ENCODE assay signal across 11 cellular contexts in genomic region chr2:218125626-218126080, GRCh38. TPM values are rescaled to one million over a fixed set of nuclear protein-coding genes. Genes with fewer than 3 reads are reported as not detected.
DNase-seq lines count a peak whose midpoint lies in the region; ATAC-seq lines count a peak whose summit lies in the region.
"Had no signal": no experiment of that assay in that cellular context is flagged by ENCODE, and none has a peak within 500 bp of the region (broad histone marks: within the 10 kb centered on the region; RNA-seq: fewer than 3 reads in every experiment).

TSS of gene CXCR2 (plus strand) at chr2:218126028. CDS start at chr2:218134802, 8,774 bp downstream.

- H3K36me3 Mint-ChIP-seq in dendritic cell treated with granulocyte-macrophage colony-stimulating factor and Interleukin-4, amounts not matched to agents 40 ng/mL and 50 ng/mL, for 4 days (ENCODE audit: low read depth): peaks cover 5% of the 10 kb centered on the region
- H3K36me3 Mint-ChIP-seq in naive thymus-derived CD8-positive, alpha-beta T cell: peaks cover 0 to 12% (median 0%) of the 10 kb centered on the region in 3 donors
- H3K36me3 Mint-ChIP-seq in activated CD4-positive, alpha-beta memory T cell treated with anti-CD3 and anti-CD28 coated beads for 36 hours: no peaks in the 10 kb centered on the region

- CTCF ChIA-PET in activated CD4-positive, alpha-beta memory T cell treated with anti-CD3 and anti-CD28 coated beads for 36 hours (lab: Charles Lee): no interaction called here

- peaks cover 24% of the 10 kb centered on the region for H3K9me3 Mint-ChIP-seq in dendritic cell treated with granulocyte-macrophage colony-stimulating factor and Interleukin-4, amounts not matched to agents 40 ng/mL and 50 ng/mL, for 4 days
- H3K9me3 Mint-ChIP-seq in naive thymus-derived CD8-positive, alpha-beta T cell: peaks cover 0 to 33% (median 15%) of the 10 kb centered on the region in 9 donors
- H3K9me3 Mint-ChIP-seq in activated CD4-positive, alpha-beta memory T cell treated with anti-CD3 and anti-CD28 coated beads for 36 hours: peaks cover 17% of the 10 kb centered on the region

- POLR2A ChIA-PET in naive thymus-derived CD8-positive, alpha-beta T cell (lab: Charles Lee): no interaction called here
- POLR2A ChIA-PET in activated CD4-positive, alpha-beta memory T cell treated with anti-CD3 and anti-CD28 coated beads for 36 hours (lab: Charles Lee): no interaction called here

- H3K4me3 Mint-ChIP-seq in dendritic cell treated with granulocyte-macrophage colony-stimulating factor and Interleukin-4, amounts not matched to agents 40 ng/mL and 50 ng/mL, for 4 days: peak within 1 kb of the TSS; percentile 58
- peak within 1 kb of the TSS in 8 of 10 donors; percentile 12 to 76 (median 44) for H3K4me3 Mint-ChIP-seq in naive thymus-derived CD8-positive, alpha-beta T cell
- no peak within 1 kb of the TSS for H3K4me3 Mint-ChIP-seq in activated CD4-positive, alpha-beta memory T cell treated with anti-CD3 and anti-CD28 coated beads for 36 hours
- H3K4me3 Mint-ChIP-seq: activated naive CD8-positive, alpha-beta T cell had no signal

- peaks cover 62% of the 10 kb centered on the region for H3K4me1 Mint-ChIP-seq in dendritic cell treated with granulocyte-macrophage colony-stimulating factor and Interleukin-4, amounts not matched to agents 40 ng/mL and 50 ng/mL, for 4 days (ENCODE audit: low read depth)
- peaks cover 4 to 32% (median 9%) of the 10 kb centered on the region in 4 donors for H3K4me1 Mint-ChIP-seq in naive thymus-derived CD8-positive, alpha-beta T cell
- peaks cover 9% of the 10 kb centered on the region for H3K4me1 Mint-ChIP-seq in activated CD4-positive, alpha-beta memory T cell treated with anti-CD3 and anti-CD28 coated beads for 36 hours (ENCODE audit: low read depth)

- H3K27ac Mint-ChIP-seq in dendritic cell treated with granulocyte-macrophage colony-stimulating factor and Interleukin-4, amounts not matched to agents 40 ng/mL and 50 ng/mL, for 4 days: peak within 1 kb of the TSS; percentile 71
- no peak within 1 kb of the TSS for H3K27ac Mint-ChIP-seq in naive thymus-derived CD8-positive, alpha-beta T cell
- no peak within 1 kb of the TSS for H3K27ac Mint-ChIP-seq in activated CD4-positive, alpha-beta memory T cell treated with anti-CD3 and anti-CD28 coated beads for 36 hours
- H3K27ac Mint-ChIP-seq: activated naive CD8-positive, alpha-beta T cell had no signal

- intact Hi-C loops in dendritic cell treated with granulocyte-macrophage colony-stimulating factor and Interleukin-4, amounts not matched to agents 40 ng/mL and 50 ng/mL, for 4 days (cut with micrococcal nuclease): no loop called here
- intact Hi-C loops in activated CD4-positive, alpha-beta memory T cell treated with anti-CD3 and anti-CD28 coated beads for 36 hours (cut with micrococcal nuclease): no loop called here
- intact Hi-C loops in posterior cingulate gyrus (cut with DNase I): no loop called here

- peak; percentile 67 for ATAC-seq in GM18498 (IDR thresholded peaks at IDR 0.05; ENCODE audit: unreplicated experiment)
- no peak for ATAC-seq in naive thymus-derived CD8-positive, alpha-beta T cell
- ATAC-seq in activated CD4-positive, CD25-positive, alpha-beta regulatory T cell treated with anti-CD3 and anti-CD28 coated beads, Interleukin-2, amount 50 U/mL, for 24 hours: no peak

- no peaks in the 10 kb centered on the region for H3K27me3 Mint-ChIP-seq in dendritic cell treated with granulocyte-macrophage colony-stimulating factor and Interleukin-4, amounts not matched to agents 40 ng/mL and 50 ng/mL, for 4 days
- peaks cover 9 to 23% (median 15%) of the 10 kb centered on the region in 5 donors for H3K27me3 Mint-ChIP-seq in naive thymus-derived CD8-positive, alpha-beta T cell
- H3K27me3 Mint-ChIP-seq in activated CD4-positive, alpha-beta memory T cell treated with anti-CD3 and anti-CD28 coated beads for 36 hours: peaks cover 8% of the 10 kb centered on the region

- DNase-seq in Kasumi-1 (lab: John Stamatoyannopoulos, UW): peak; percentile 64 to 69
- no peak for DNase-seq in naive thymus-derived CD8-positive, alpha-beta T cell
- no peak for DNase-seq in SW480 (ENCODE audit: low spot score)
- DNase-seq in activated CD4-positive, alpha-beta memory T cell treated with anti-CD3 and anti-CD28 coated beads for 36 hours: no peak
- no peak for DNase-seq in posterior cingulate gyrus
- DNase-seq: NCI-H187 treated with DMSO at 0.1 percent for 48 hours; stimulated activated CD4-positive, alpha-beta T cell treated with anti-CD3 and anti-CD28 coated beads, Interleukin-15, amount 100 ng/mL, for 24 hours had no signal

RNA-seq across cellular contexts. Expression of gene CXCR2, which starts in this region (rescaled TPM):
- not detected for total RNA-seq in naive thymus-derived CD8-positive, alpha-beta T cell
- polyA plus RNA-seq in naive thymus-derived CD8-positive, alpha-beta T cell: 1 to 10 TPM in 1 of 3 donors, under 1 TPM in 1, not detected in 1; 0.23 to 1.5 TPM
- not detected for total RNA-seq in activated CD4-positive, alpha-beta memory T cell treated with anti-CD3 and anti-CD28 coated beads for 36 hours

Comparison
In these comparisons a context has a peak if more than half of its experiments do, and no peak if none do; other contexts are left out.
1. DNase-seq: peak in Kasumi-1 (2 of 2); none in naive thymus-derived CD8-positive, alpha-beta T cell (0 of 10), SW480 (single experiment), activated CD4-positive, alpha-beta memory T cell treated with anti-CD3 and anti-CD28 coated beads for 36 hours (single experiment) and posterior cingulate gyrus (0 of 10).